In the genomic region with DNA sequence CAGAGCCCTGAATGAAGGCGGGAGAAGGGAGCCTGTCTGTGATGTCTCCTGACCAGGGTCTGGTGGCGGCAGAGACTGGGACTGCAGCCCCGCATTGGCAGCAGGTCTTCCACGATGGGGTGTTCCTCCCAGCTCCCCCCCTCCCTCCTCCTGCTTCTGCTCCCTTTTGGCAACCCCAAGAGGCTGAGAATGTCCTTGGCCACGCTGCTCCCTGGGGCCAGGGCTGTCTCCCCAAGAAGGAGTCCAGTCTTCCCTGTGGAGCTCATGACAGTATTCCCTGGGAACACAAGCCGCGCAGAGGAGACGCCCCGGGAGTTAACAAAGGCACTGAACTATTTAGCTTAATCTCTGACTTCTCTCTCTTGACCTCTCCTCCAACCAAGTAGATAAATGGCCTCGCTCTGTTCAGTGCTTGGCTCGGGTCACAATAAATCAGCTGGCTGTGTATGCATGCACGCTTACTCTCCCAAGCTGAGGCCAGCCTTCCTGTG, we compare ENCODE assay signal across 19 cellular contexts.
DNase-seq lines count a peak whose midpoint lies in the region; ATAC-seq, FAIRE-seq and TF ChIP-seq lines count a peak whose summit lies in the region.
"Had no signal": no experiment of that assay in that cellular context is flagged by ENCODE, and none has a peak within 500 bp of the region (broad histone marks: within the 10 kb centered on the region; RNA-seq: fewer than 3 reads in every experiment).

No MANE protein-coding gene starts in this region.

- H3K4me2 ChIP-seq in GM23338 (no peak overlapping the region), HepG2 (ENCODE audit: low read depth, low read length) (no peak overlapping the region)

- peaks cover 3% of the 10 kb centered on the region for H3K27me3 Mint-ChIP-seq in GM23338 (ENCODE audit: insufficient read depth, low read depth, poor library complexity)

- H3K36me3 ChIP-seq in GM23338 (ENCODE audit: insufficient read depth) = no peaks in the 10 kb centered on the region
- H3K36me3 ChIP-seq in esophagus (ENCODE audit: control insufficient read depth in 2 of 2, insufficient read depth in 2 of 2, low read length in 1 of 2) = no peaks in the 10 kb centered on the region
- no peaks in the 10 kb centered on the region for H3K36me3 ChIP-seq in HepG2 (replicated peaks in 1 of 2; ENCODE audit: control insufficient read depth in 1 of 2, insufficient read depth in 2 of 2, low read length in 2 of 2)

- H3K9me3 ChIP-seq in esophagus (ENCODE audit: control insufficient read depth in 2 of 2, insufficient read depth in 1 of 2, low read depth in 1 of 2, low read length in 1 of 2) (no peaks in the 10 kb centered on the region), HepG2 (ENCODE audit: low read length) (no peaks in the 10 kb centered on the region)

- no peak for TF ChIP-seq RAD21 in HepG2 (CRISPR knock-in tag; IDR thresholded peaks at IDR 0.05)

- no peaks in the 10 kb centered on the region for H3K36me3 Mint-ChIP-seq in GM23338 (ENCODE audit: low read depth)
- H3K36me3 Mint-ChIP-seq: activated naive CD8-positive, alpha-beta T cell; CD8-positive, alpha-beta T cell had no signal

- in situ Hi-C loops in HepG2 (cut with HindIII; ENCODE audit: extremely low pct_ligation_motif_present, low pct_unique_long_range_greater_than_20kb) = no loop called here

- no peak overlapping the region for H3K9ac ChIP-seq in HepG2 (ENCODE audit: insufficient read depth, low read depth, low read length)

- H3K79me2 ChIP-seq in GM23338 (replicated peaks; ENCODE audit: insufficient read depth) (no peaks in the 10 kb centered on the region), HepG2 (ENCODE audit: insufficient read depth, low read length) (no peaks in the 10 kb centered on the region)

- H3K27ac ChIP-seq in GM23338 (ENCODE audit: low read depth) (no peak overlapping the region), esophagus (ENCODE audit: low read depth in 2 of 2, low read length in 1 of 2) (peak overlapping the region; percentile 44 to 61), HepG2 (ENCODE audit: extremely low read length, insufficient read depth, low read length) (no peak overlapping the region)
- H3K27ac ChIP-seq: VCaP had no signal

- ATAC-seq in GM23338 = peak; percentile 58
- peak; percentile 84 for ATAC-seq in HepG2
- no peak for ATAC-seq in GM19023 (IDR thresholded peaks at IDR 0.05; ENCODE audit: unreplicated experiment)
- no peak for ATAC-seq in GM19452 (IDR thresholded peaks at IDR 0.05; ENCODE audit: unreplicated experiment)
- ATAC-seq: CD8-positive, alpha-beta T cell; PC-3 had no signal

- H3K4me1 Mint-ChIP-seq in GM23338 = peaks cover 6% of the 10 kb centered on the region

- H2AFZ ChIP-seq in GM23338 = no peak overlapping the region
- H2AFZ ChIP-seq in HepG2 (ENCODE audit: low read length) = no peak overlapping the region

- no TSS peak for BruUV-seq in HepG2 (replicated peaks; lab: Mats Ljungman, UMichigan)

- H3K27me3 ChIP-seq in GM23338 (ENCODE audit: insufficient read depth) (no peaks in the 10 kb centered on the region), esophagus (ENCODE audit: control insufficient read depth in 1 of 2, insufficient read depth in 2 of 2, low read length in 2 of 2) (no peaks in the 10 kb centered on the region), HepG2 (ENCODE audit: control insufficient read depth in 1 of 2, insufficient read depth in 2 of 2, low read length in 2 of 2) (peaks cover 11 to 51% of the 10 kb centered on the region in 2 experiments; a peak in 4 of 5 replicates)

- no peak for FAIRE-seq in HepG2 (lab: Jason Lieb, UNC)
- no peak for FAIRE-seq in GM19239 (lab: Jason Lieb, UNC)
- FAIRE-seq: A204.1, colon had no signal

- no peak for TF ChIP-seq EP300 in HepG2 (IDR thresholded peaks at IDR 0.05; ENCODE audit: low read depth in 2 of 2, low read length in 2 of 2)
- no peak for TF ChIP-seq EP300 in HepG2 (CRISPR knock-in tag; IDR thresholded peaks at IDR 0.05; ENCODE audit: borderline replicate concordance)

- no peaks in the 10 kb centered on the region for H3F3A ChIP-seq in GM23338 (replicated peaks; ENCODE audit: low read depth)

- no peak overlapping the region for H3K27ac Mint-ChIP-seq in GM23338
- H3K27ac Mint-ChIP-seq: activated naive CD8-positive, alpha-beta T cell; CD8-positive, alpha-beta T cell had no signal

- TF ChIP-seq POLR2A in HepG2 (IDR thresholded peaks at IDR 0.05; ENCODE audit: insufficient read depth in 1 of 2, low read depth in 2 of 2, low read length in 2 of 2) = no peak

- no peaks in the 10 kb centered on the region for H3K9me2 ChIP-seq in GM23338 (ENCODE audit: insufficient read depth)

- POLR2A ChIA-PET in HepG2 (lab: Yijun Ruan, JAX) = no interaction called here

- CTCF ChIA-PET in HepG2 (lab: Yijun Ruan, JAX; ENCODE audit: low intra/inter-chr PET ratio, low total read pairs) = no interaction called here

- H3K4me1 ChIP-seq in GM23338 (ENCODE audit: insufficient read depth) (no peaks in the 10 kb centered on the region), esophagus (ENCODE audit: control insufficient read depth in 2 of 2, insufficient read depth in 2 of 2, low read length in 1 of 2) (peaks cover 0 to 10% of the 10 kb centered on the region in 2 donors), HepG2 (ENCODE audit: insufficient read depth, low read length) (0 out of 2 replicates have a peak, but pooled peaks cover 7% of the 10 kb centered on the region)

- H3K9me3 Mint-ChIP-seq in GM23338 = no peaks in the 10 kb centered on the region
- H3K9me3 Mint-ChIP-seq: CD8-positive, alpha-beta T cell had no signal

- 45 to 46% methylated on average over 11 to 12 of the region's 12 CpGs for WGBS in esophagus, 2 donors
- WGBS in HepG2 (ENCODE audit: low lambda C conversion rate) = 8% methylated on average over 12 of the region's 12 CpGs

- no peak for TF ChIP-seq CTCF in GM23338 (conservative IDR thresholded peaks at IDR 0.05; ENCODE audit: low read depth in 2 of 2)
- TF ChIP-seq CTCF in HepG2 (CRISPR knock-in tag; IDR thresholded peaks at IDR 0.05) = no peak

- DNase-seq in GM23338 (ENCODE audit: low spot score) (no peak), HepG2 (ENCODE audit: low spot score) (no peak), putamen (ENCODE audit: low spot score) (peak; percentile 35), GM19239 (ENCODE audit: insufficient read length, low spot score) (no peak)
- no peak for DNase-seq in activated CD4-positive, alpha-beta T cell treated with anti-CD3 and anti-CD28 coated beads for 48 hours
- DNase-seq: activated CD8-positive, alpha-beta memory T cell treated with anti-CD3 and anti-CD28 coated beads, Interleukin-2, amount 50 U/mL, for 4 hours; CD8-positive, alpha-beta T cell; KG1; NCI-H1417; NCI-H510A treated with DMSO at 0.1 percent for 48 hours; PC-3; stimulated activated naive CD4-positive, alpha-beta T cell treated with Interleukin-2 at 50 U/mL for 16 hours had no signal

- intact Hi-C loops in HepG2 (cut with micrococcal nuclease; ENCODE audit: unreplicated experiment) = no loop called here

- no peak overlapping the region for H3K4me3 Mint-ChIP-seq in GM23338
- H3K4me3 Mint-ChIP-seq: activated naive CD8-positive, alpha-beta T cell; CD8-positive, alpha-beta T cell had no signal

- H3K4me3 ChIP-seq in GM23338 (no peak overlapping the region), esophagus (ENCODE audit: low read depth in 1 of 2, low read length in 2 of 2) (no peak overlapping the region), HepG2 (replicated peaks in 1 of 3; ENCODE audit: insufficient read depth in 1 of 3, low read depth in 2 of 3, low read length in 3 of 3) (no peak overlapping the region)

- H4K20me1 ChIP-seq in GM23338 (replicated peaks; ENCODE audit: insufficient read depth) (no peaks in the 10 kb centered on the region), HepG2 (ENCODE audit: insufficient read depth, low read length) (no peaks in the 10 kb centered on the region)

TF ChIP-seq in GM23338, 12 proteins besides CTCF, POLR2A, EP300 and RAD21 (continues in another document):
- TF ChIP-seq ZNF331 (CRISPR knock-in tag; IDR thresholded peaks at IDR 0.05; ENCODE audit: low read depth) = no peak

TF ChIP-seq in HepG2, 621 proteins besides CTCF, POLR2A, EP300 and RAD21 (continues in another document):
- TF ChIP-seq, protein P1, sequence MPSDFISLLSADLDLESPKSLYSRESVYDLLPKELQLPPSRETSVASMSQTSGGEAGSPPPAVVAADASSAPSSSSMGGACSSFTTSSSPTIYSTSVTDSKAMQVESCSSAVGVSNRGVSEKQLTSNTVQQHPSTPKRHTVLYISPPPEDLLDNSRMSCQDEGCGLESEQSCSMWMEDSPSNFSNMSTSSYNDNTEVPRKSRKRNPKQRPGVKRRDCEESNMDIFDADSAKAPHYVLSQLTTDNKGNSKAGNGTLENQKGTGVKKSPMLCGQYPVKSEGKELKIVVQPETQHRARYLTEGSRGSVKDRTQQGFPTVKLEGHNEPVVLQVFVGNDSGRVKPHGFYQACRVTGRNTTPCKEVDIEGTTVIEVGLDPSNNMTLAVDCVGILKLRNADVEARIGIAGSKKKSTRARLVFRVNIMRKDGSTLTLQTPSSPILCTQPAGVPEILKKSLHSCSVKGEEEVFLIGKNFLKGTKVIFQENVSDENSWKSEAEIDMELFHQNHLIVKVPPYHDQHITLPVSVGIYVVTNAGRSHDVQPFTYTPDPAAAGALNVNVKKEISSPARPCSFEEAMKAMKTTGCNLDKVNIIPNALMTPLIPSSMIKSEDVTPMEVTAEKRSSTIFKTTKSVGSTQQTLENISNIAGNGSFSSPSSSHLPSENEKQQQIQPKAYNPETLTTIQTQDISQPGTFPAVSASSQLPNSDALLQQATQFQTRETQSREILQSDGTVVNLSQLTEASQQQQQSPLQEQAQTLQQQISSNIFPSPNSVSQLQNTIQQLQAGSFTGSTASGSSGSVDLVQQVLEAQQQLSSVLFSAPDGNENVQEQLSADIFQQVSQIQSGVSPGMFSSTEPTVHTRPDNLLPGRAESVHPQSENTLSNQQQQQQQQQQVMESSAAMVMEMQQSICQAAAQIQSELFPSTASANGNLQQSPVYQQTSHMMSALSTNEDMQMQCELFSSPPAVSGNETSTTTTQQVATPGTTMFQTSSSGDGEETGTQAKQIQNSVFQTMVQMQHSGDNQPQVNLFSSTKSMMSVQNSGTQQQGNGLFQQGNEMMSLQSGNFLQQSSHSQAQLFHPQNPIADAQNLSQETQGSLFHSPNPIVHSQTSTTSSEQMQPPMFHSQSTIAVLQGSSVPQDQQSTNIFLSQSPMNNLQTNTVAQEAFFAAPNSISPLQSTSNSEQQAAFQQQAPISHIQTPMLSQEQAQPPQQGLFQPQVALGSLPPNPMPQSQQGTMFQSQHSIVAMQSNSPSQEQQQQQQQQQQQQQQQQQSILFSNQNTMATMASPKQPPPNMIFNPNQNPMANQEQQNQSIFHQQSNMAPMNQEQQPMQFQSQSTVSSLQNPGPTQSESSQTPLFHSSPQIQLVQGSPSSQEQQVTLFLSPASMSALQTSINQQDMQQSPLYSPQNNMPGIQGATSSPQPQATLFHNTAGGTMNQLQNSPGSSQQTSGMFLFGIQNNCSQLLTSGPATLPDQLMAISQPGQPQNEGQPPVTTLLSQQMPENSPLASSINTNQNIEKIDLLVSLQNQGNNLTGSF (CRISPR knock-in tag; IDR thresholded peaks at IDR 0.05) = no peak

Comparison
In these comparisons a context has a peak if more than half of its experiments do, and no peak if none do; other contexts are left out.
1. ATAC-seq: peak in GM23338 (single experiment) and HepG2 (single experiment); none in GM19023 (single experiment) and GM19452 (single experiment).
2. H3K27ac ChIP-seq: peak in esophagus (2 of 2); none in GM23338 (single experiment) and HepG2 (single experiment).